Comparison of ENCODE assay signal across 22 cellular contexts in the genomic region with DNA sequence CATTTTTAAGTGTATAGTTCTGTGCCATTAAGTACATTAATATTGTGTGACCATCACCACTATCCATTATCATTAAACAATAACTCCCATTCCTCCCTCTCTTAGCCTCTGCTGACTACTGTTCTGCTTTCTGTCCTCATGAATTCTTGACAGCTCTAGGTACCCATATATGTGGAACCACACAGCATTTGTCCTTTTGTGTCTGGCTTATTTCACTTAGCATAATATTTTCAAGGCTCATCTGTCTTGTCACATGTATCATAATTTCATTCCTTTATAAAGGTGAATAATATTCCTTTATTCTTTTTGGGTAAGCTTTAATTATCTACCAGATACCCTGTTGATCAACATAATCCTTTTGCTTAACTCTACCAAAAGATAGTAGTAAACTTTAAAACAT. TPM values are rescaled to one million over a fixed set of nuclear protein-coding genes. Genes with fewer than 3 reads are reported as not detected.
DNase-seq lines count a peak whose midpoint lies in the region; ATAC-seq and TF ChIP-seq lines count a peak whose summit lies in the region.
"Had no signal": no experiment of that assay in that cellular context is flagged by ENCODE, and none has a peak within 500 bp of the region (broad histone marks: within the 10 kb centered on the region; RNA-seq: fewer than 3 reads in every experiment).

No MANE protein-coding gene starts in this region.

- H3K9me3 Mint-ChIP-seq in activated naive CD8-positive, alpha-beta T cell (ENCODE audit: low read depth) = no peaks in the 10 kb centered on the region
- no peaks in the 10 kb centered on the region for H3K9me3 Mint-ChIP-seq in activated naive CD8-positive, alpha-beta T cell treated with anti-CD3 and anti-CD28 coated beads for 36 hours
- H3K9me3 Mint-ChIP-seq in activated B cell treated with CpG ODN at 0.5 μM for 24 hours (no peaks in the 10 kb centered on the region), mesothelial cell of epicardium (no peaks in the 10 kb centered on the region)

- no peaks in the 10 kb centered on the region for H3K9me3 ChIP-seq in vagina
- no peaks in the 10 kb centered on the region for H3K9me3 ChIP-seq in MG63
- H3K9me3 ChIP-seq: A549, HAP-1, SJCRH30 had no signal

- peaks cover 40% of the 10 kb centered on the region for H3K4me1 ChIP-seq in vagina

- CTCF ChIA-PET in activated B cell treated with CpG ODN at 0.5 μM for 24 hours (lab: Charles Lee) = interaction anchor here (0.9 kb wide), 1 partner anchor 80 kb away, joined by 3 read pairs; no protein-coding TSS in a partner anchor

- peaks cover 7% of the 10 kb centered on the region for H3K36me3 Mint-ChIP-seq in activated naive CD8-positive, alpha-beta T cell
- peaks cover 21% of the 10 kb centered on the region for H3K36me3 Mint-ChIP-seq in activated naive CD8-positive, alpha-beta T cell treated with anti-CD3 and anti-CD28 coated beads for 36 hours
- H3K36me3 Mint-ChIP-seq in activated B cell treated with CpG ODN at 0.5 μM for 24 hours (ENCODE audit: low read depth) = peaks cover 34% of the 10 kb centered on the region
- peaks cover 13% of the 10 kb centered on the region for H3K36me3 Mint-ChIP-seq in mesothelial cell of epicardium

- H3K4me3 ChIP-seq in vagina (no peak overlapping the region), MG63 (no peak overlapping the region)
- H3K4me3 ChIP-seq: A549, GM23248, HAP-1, SJCRH30 had no signal

- peaks cover 46% of the 10 kb centered on the region for H3K4me1 Mint-ChIP-seq in activated naive CD8-positive, alpha-beta T cell (ENCODE audit: low read depth)
- H3K4me1 Mint-ChIP-seq in activated naive CD8-positive, alpha-beta T cell treated with anti-CD3 and anti-CD28 coated beads for 36 hours = peaks cover 38% of the 10 kb centered on the region
- H3K4me1 Mint-ChIP-seq in activated B cell treated with CpG ODN at 0.5 μM for 24 hours (peaks cover 38% of the 10 kb centered on the region), mesothelial cell of epicardium (peaks cover 15% of the 10 kb centered on the region)

- DNase-seq in activated naive CD8-positive, alpha-beta T cell treated with anti-CD3 and anti-CD28 coated beads for 36 hours = no peak
- DNase-seq in activated B cell treated with CpG ODN at 0.5 μM for 24 hours (no peak), mesothelial cell of epicardium (ENCODE audit: low spot score in 2 of 2, unreplicated experiment in 2 of 2) (no peak), vagina (ENCODE audit: extremely low spot score in 2 of 2) (no peak), superior temporal gyrus (ENCODE audit: extremely low spot score) (no peak), MG63 (no peak)
- DNase-seq: C1 segment of cervical spinal cord, GM23248, KBM-7, MV-4-11, NCI-H1417 treated with DMSO at 0.1 percent for 48 hours, NCI-H187 treated with DMSO at 0.1 percent for 48 hours, NCI-H2227 treated with DMSO at 0.1 percent for 48 hours, NCI-H524, NCI-H82, PC-3, RPMI8226, SJCRH30 had no signal

- POLR2A ChIA-PET in activated B cell treated with CpG ODN at 0.5 μM for 24 hours (lab: Charles Lee) = interaction anchor here (0.5 to 1.0 kb wide), 3 partner anchors 50 to 75 kb away, joined by 3 to 7 read pairs (median 4); no protein-coding TSS in a partner anchor

- H3K4me3 Mint-ChIP-seq in activated naive CD8-positive, alpha-beta T cell = no peak overlapping the region
- no peak overlapping the region for H3K4me3 Mint-ChIP-seq in activated naive CD8-positive, alpha-beta T cell treated with anti-CD3 and anti-CD28 coated beads for 36 hours
- H3K4me3 Mint-ChIP-seq in activated B cell treated with CpG ODN at 0.5 μM for 24 hours (no peak overlapping the region), mesothelial cell of epicardium (no peak overlapping the region)

- H3K27ac ChIP-seq in vagina = peak overlapping the region; percentile 42
- H3K27ac ChIP-seq: A549, GM23248, SJCRH30 had no signal

- H3K27ac Mint-ChIP-seq in activated naive CD8-positive, alpha-beta T cell = peak overlapping the region; percentile 30
- H3K27ac Mint-ChIP-seq in activated naive CD8-positive, alpha-beta T cell treated with anti-CD3 and anti-CD28 coated beads for 36 hours = no peak overlapping the region
- peak overlapping the region; percentile 32 for H3K27ac Mint-ChIP-seq in activated B cell treated with CpG ODN at 0.5 μM for 24 hours
- H3K27ac Mint-ChIP-seq in mesothelial cell of epicardium = peak overlapping the region; percentile 54

- intact Hi-C loops in activated B cell treated with CpG ODN at 0.5 μM for 24 hours (cut with micrococcal nuclease) = no loop called here
- intact Hi-C loops in vagina (cut with DNase I) = no loop called here

- no peaks in the 10 kb centered on the region for H3K27me3 Mint-ChIP-seq in activated naive CD8-positive, alpha-beta T cell
- H3K27me3 Mint-ChIP-seq in activated naive CD8-positive, alpha-beta T cell treated with anti-CD3 and anti-CD28 coated beads for 36 hours = no peaks in the 10 kb centered on the region
- H3K27me3 Mint-ChIP-seq in activated B cell treated with CpG ODN at 0.5 μM for 24 hours = no peaks in the 10 kb centered on the region
- H3K27me3 Mint-ChIP-seq in mesothelial cell of epicardium (ENCODE audit: low read depth) = no peaks in the 10 kb centered on the region

- TF ChIP-seq CTCF in activated B cell treated with CpG ODN at 0.5 μM for 24 hours (IDR thresholded peaks at IDR 0.05) (no peak), mesothelial cell of epicardium (IDR thresholded peaks at IDR 0.05; ENCODE audit: unreplicated experiment) (no peak), vagina (IDR thresholded peaks at IDR 0.05) (no peak)

- no peaks in the 10 kb centered on the region for H3K36me3 ChIP-seq in vagina
- H3K36me3 ChIP-seq in MG63 = peaks cover 13% of the 10 kb centered on the region

- no peak for TF ChIP-seq POLR2A in vagina (IDR thresholded peaks at IDR 0.05)

- H3K27me3 ChIP-seq in vagina = no peaks in the 10 kb centered on the region
- no peaks in the 10 kb centered on the region for H3K27me3 ChIP-seq in MG63
- H3K27me3 ChIP-seq: SJCRH30 had no signal

- ATAC-seq in activated B cell treated with CpG ODN at 0.5 μM for 24 hours (ENCODE audit: low read depth) (no peak), HG02623 (IDR thresholded peaks at IDR 0.05; ENCODE audit: unreplicated experiment) (no peak)
- ATAC-seq: A549, PC-3 had no signal

RNA-seq across cellular contexts. Expression of a gene that starts 47.7 kb away (rescaled TPM):
- 10 to 100 TPM; 49.3 to 51.9 TPM for total RNA-seq in activated naive CD8-positive, alpha-beta T cell treated with anti-CD3 and anti-CD28 coated beads for 36 hours
- total RNA-seq in activated B cell treated with CpG ODN at 0.5 μM for 24 hours (116 and 123 TPM in 2 replicates), mesothelial cell of epicardium (74.5 to 88.0 TPM (median 82.1 TPM) in 3 replicates), vagina (55.2 TPM)
- total RNA-seq in MG63 (2014; rRNA removed; shearing (Covaris generic); ENCODE audit: low replicate concordance) = 3.3 and 4.8 TPM in 2 replicates
